Comparison of ENCODE assay signal across 23 cellular contexts in genomic region chr2:224841910-224842309, GRCh38.
DNase-seq lines count a peak whose midpoint lies in the region; ATAC-seq and TF ChIP-seq lines count a peak whose summit lies in the region.
"Had no signal": no experiment of that assay in that cellular context is flagged by ENCODE, and none has a peak within 500 bp of the region (broad histone marks: within the 10 kb centered on the region; RNA-seq: fewer than 3 reads in every experiment).

No MANE protein-coding gene starts in this region.

- H3K4me1 Mint-ChIP-seq in activated CD8-positive, alpha-beta T cell treated with anti-CD3 and anti-CD28 coated beads, Interleukin-2, amount 10 ng/mL, durations not matched to agents 7 days and 5 days (ENCODE audit: low read depth) = peaks cover 4% of the 10 kb centered on the region
- peaks cover 2% of the 10 kb centered on the region for H3K4me1 Mint-ChIP-seq in neural progenitor cell

- no peaks in the 10 kb centered on the region for H3K9me3 ChIP-seq in neural progenitor cell (ENCODE audit: low read depth)
- H3K9me3 ChIP-seq: A549, HAP-1 had no signal

- no peak for ATAC-seq in activated CD8-positive, alpha-beta T cell treated with anti-CD3 and anti-CD28 coated beads, Interleukin-2, amount 10 ng/mL, durations not matched to agents 7 days and 5 days
- ATAC-seq: A549, PC-3 had no signal

- peaks cover 9% of the 10 kb centered on the region for H3K4me1 ChIP-seq in neural progenitor cell
- H3K4me1 ChIP-seq: A549; BLaER1 treated with 17β-estradiol and CSF1 and Interleukin-3, amounts not matched to agents 10 nM and 100 nM; HAP-1 had no signal

- no peak overlapping the region for H2AFZ ChIP-seq in neural progenitor cell (replicated peaks)

- H3K9me3 Mint-ChIP-seq in activated CD8-positive, alpha-beta T cell treated with anti-CD3 and anti-CD28 coated beads, Interleukin-2, amount 10 ng/mL, durations not matched to agents 7 days and 5 days (ENCODE audit: insufficient read depth) = no peaks in the 10 kb centered on the region
- no peaks in the 10 kb centered on the region for H3K9me3 Mint-ChIP-seq in neural progenitor cell
- H3K9me3 Mint-ChIP-seq: CD4-positive, alpha-beta T cell had no signal

- H3K36me3 Mint-ChIP-seq in activated CD8-positive, alpha-beta T cell treated with anti-CD3 and anti-CD28 coated beads, Interleukin-2, amount 10 ng/mL, durations not matched to agents 7 days and 5 days (ENCODE audit: low read depth) = peaks cover 86% of the 10 kb centered on the region
- H3K36me3 Mint-ChIP-seq in neural progenitor cell = peaks cover 14% of the 10 kb centered on the region

- no peak overlapping the region for H3K9ac ChIP-seq in neural progenitor cell
- H3K9ac ChIP-seq: BLaER1 treated with 17β-estradiol and CSF1 and Interleukin-3, amounts not matched to agents 10 nM and 100 nM had no signal

- no peaks in the 10 kb centered on the region for H4K20me1 ChIP-seq in neural progenitor cell (ENCODE audit: low read depth)
- H4K20me1 ChIP-seq: BLaER1 treated with 17β-estradiol and CSF1 and Interleukin-3, amounts not matched to agents 10 nM and 100 nM had no signal

- no peaks in the 10 kb centered on the region for H3K36me3 ChIP-seq in neural progenitor cell
- H3K36me3 ChIP-seq: HAP-1 had no signal

- no peaks in the 10 kb centered on the region for H3K79me2 ChIP-seq in neural progenitor cell (ENCODE audit: low read depth)

- no peak overlapping the region for H3K4me3 Mint-ChIP-seq in activated CD8-positive, alpha-beta T cell treated with anti-CD3 and anti-CD28 coated beads, Interleukin-2, amount 10 ng/mL, durations not matched to agents 7 days and 5 days
- H3K4me3 Mint-ChIP-seq in neural progenitor cell = no peak overlapping the region
- H3K4me3 Mint-ChIP-seq: CD4-positive, alpha-beta T cell; HFFc6 had no signal

- no peak for DNase-seq in activated CD8-positive, alpha-beta T cell treated with anti-CD3 and anti-CD28 coated beads, Interleukin-2, amount 10 ng/mL, durations not matched to agents 7 days and 5 days
- peak; percentile 13 for DNase-seq in astrocyte of the spinal cord (ENCODE audit: low read depth, low spot score)
- DNase-seq in neural progenitor cell (ENCODE audit: low spot score) = peak; percentile 8
- DNase-seq in G401 (ENCODE audit: low spot score) = no peak
- DNase-seq in NCI-H2081 (lab: John Stamatoyannopoulos, UW) = no peak
- DNase-seq in NCI-H2107 (lab: John Stamatoyannopoulos, UW) = no peak
- DNase-seq: AML-193; CD4-positive, alpha-beta T cell; GOT3; HFFc6; KBM-7; MV-4-11; NCI-H1105; NCI-H1436 treated with DMSO at 0.1 percent for 48 hours; NCI-H187 treated with DMSO at 0.1 percent for 48 hours; NCI-H446; NCI-H524 treated with DMSO at 0.1 percent for 48 hours; NCI-H774; PC-3 had no signal

- no peaks in the 10 kb centered on the region for H3F3A ChIP-seq in neural progenitor cell (ENCODE audit: low read depth)

- no peak overlapping the region for H3K4me3 ChIP-seq in astrocyte of the spinal cord (ENCODE audit: low read depth, low read length)
- no peak overlapping the region for H3K4me3 ChIP-seq in neural progenitor cell
- H3K4me3 ChIP-seq: A549; BLaER1 treated with 17β-estradiol and CSF1 and Interleukin-3, amounts not matched to agents 10 nM and 100 nM; HAP-1 had no signal

- no peaks in the 10 kb centered on the region for H3K27me3 Mint-ChIP-seq in activated CD8-positive, alpha-beta T cell treated with anti-CD3 and anti-CD28 coated beads, Interleukin-2, amount 10 ng/mL, durations not matched to agents 7 days and 5 days (ENCODE audit: low read depth)
- no peaks in the 10 kb centered on the region for H3K27me3 Mint-ChIP-seq in neural progenitor cell (ENCODE audit: insufficient read depth, low read depth)
- H3K27me3 Mint-ChIP-seq: CD4-positive, alpha-beta T cell had no signal

- peak overlapping the region; percentile 22 for H3K27ac Mint-ChIP-seq in activated CD8-positive, alpha-beta T cell treated with anti-CD3 and anti-CD28 coated beads, Interleukin-2, amount 10 ng/mL, durations not matched to agents 7 days and 5 days
- no peak overlapping the region for H3K27ac Mint-ChIP-seq in neural progenitor cell
- H3K27ac Mint-ChIP-seq: CD4-positive, alpha-beta T cell had no signal

- in situ Hi-C loops in astrocyte of the spinal cord (cut with HindIII; ENCODE audit: low sequenced_read_pairs) (no loop called here), G401 (cut with HindIII; ENCODE audit: low sequenced_read_pairs) (no loop called here)

- H3K27me3 ChIP-seq in neural progenitor cell = no peaks in the 10 kb centered on the region
- H3K27me3 ChIP-seq: BLaER1 treated with 17β-estradiol and CSF1 and Interleukin-3, amounts not matched to agents 10 nM and 100 nM had no signal

- no peak overlapping the region for H3K4me2 ChIP-seq in neural progenitor cell
- H3K4me2 ChIP-seq: A549; BLaER1 treated with 17β-estradiol and CSF1 and Interleukin-3, amounts not matched to agents 10 nM and 100 nM had no signal

- no peak overlapping the region for H3K27ac ChIP-seq in neural progenitor cell
- H3K27ac ChIP-seq in temporal lobe (ENCODE audit: low read depth, low read length) = peak overlapping the region; percentile 37
- H3K27ac ChIP-seq: A549; BLaER1 treated with 17β-estradiol and CSF1 and Interleukin-3, amounts not matched to agents 10 nM and 100 nM had no signal

- CTCF ChIA-PET in activated CD8-positive, alpha-beta T cell treated with anti-CD3 and anti-CD28 coated beads, Interleukin-2, amount 10 ng/mL, durations not matched to agents 7 days and 5 days (lab: Charles Lee) = interaction anchor here (0.8 kb wide), 1 partner anchor 21 kb away, joined by 3 read pairs; no protein-coding TSS in a partner anchor

- POLR2A ChIA-PET in activated CD8-positive, alpha-beta T cell treated with anti-CD3 and anti-CD28 coated beads, Interleukin-2, amount 10 ng/mL, durations not matched to agents 7 days and 5 days (lab: Charles Lee) = interaction anchor here (0.9 kb wide), 1 partner anchor 9 kb away, joined by 3 read pairs; no protein-coding TSS in a partner anchor

- TF ChIP-seq CTCF in astrocyte of the spinal cord (IDR thresholded peaks at IDR 0.05; ENCODE audit: low read depth, low read length) = no peak
- TF ChIP-seq CTCF in neural progenitor cell (IDR thresholded peaks at IDR 0.05) = no peak

Comparison
In these comparisons a context has a peak if more than half of its experiments do, and no peak if none do; other contexts are left out.
1. DNase-seq: peak in astrocyte of the spinal cord (single experiment) and neural progenitor cell (single experiment); none in activated CD8-positive, alpha-beta T cell treated with anti-CD3 and anti-CD28 coated beads, Interleukin-2, amount 10 ng/mL, durations not matched to agents 7 days and 5 days (single experiment), G401 (single experiment), NCI-H2081 (0 of 2) and NCI-H2107 (single experiment).